10 cellular contexts compared by ENCODE assay signal in genomic region chrX:153944800-153945150, GRCh38. TPM values are rescaled to one million over a fixed set of nuclear protein-coding genes. Genes with fewer than 3 reads are reported as not detected.
DNase-seq lines count a peak whose midpoint lies in the region; ATAC-seq and TF ChIP-seq lines count a peak whose summit lies in the region.
"Had no signal": no experiment of that assay in that cellular context is flagged by ENCODE, and none has a peak within 500 bp of the region (broad histone marks: within the 10 kb centered on the region; RNA-seq: fewer than 3 reads in every experiment).

No MANE protein-coding gene starts in this region.

- H3K36me3 Mint-ChIP-seq in CD14-positive monocyte, result peaks cover 12 to 29% of the 10 kb centered on the region in 2 donors
- H3K36me3 Mint-ChIP-seq in natural killer cell, result no peaks in the 10 kb centered on the region

- H3K4me3 Mint-ChIP-seq in CD14-positive monocyte (peak overlapping the region; percentile 79 to 93), natural killer cell (peak overlapping the region; percentile 67)

- H3K27me3 ChIP-seq in dorsolateral prefrontal cortex, result peaks cover 0 to 80% (median 13%) of the 10 kb centered on the region in 45 donors

- H3K9me3 ChIP-seq in KOPT-K1 (ENCODE audit: insufficient read depth, low read length, poor library complexity, severe bottlenecking), result no peaks in the 10 kb centered on the region

- peaks cover 43% of the 10 kb centered on the region for H3K4me1 Mint-ChIP-seq in CD14-positive monocyte
- peaks cover 15 to 29% of the 10 kb centered on the region in 2 donors for H3K4me1 Mint-ChIP-seq in natural killer cell

- TF ChIP-seq CTCF in CD14-positive monocyte (IDR thresholded peaks at IDR 0.05), result no peak
- no peak for TF ChIP-seq CTCF in dorsolateral prefrontal cortex (IDR thresholded peaks at IDR 0.05 in 54 of 56, conservative IDR thresholded peaks at IDR 0.05 in 2 of 56; ENCODE audit: low read depth in 1 of 56, partially characterized antibody in 56 of 56)
- TF ChIP-seq CTCF in natural killer cell (IDR thresholded peaks at IDR 0.05), result no peak

- intact Hi-C loops in CD14-positive monocyte (cut with micrococcal nuclease) (no loop called here), dorsolateral prefrontal cortex (cut with DNase I) (no loop called here), natural killer cell (cut with micrococcal nuclease) (no loop called here)

- peak overlapping the region; percentile 69 for H3K27ac ChIP-seq in KOPT-K1 (ENCODE audit: low read depth, low read length, poor library complexity, severe bottlenecking)
- H3K27ac ChIP-seq in dorsolateral prefrontal cortex, result peak overlapping the region in 51 of 59 donors; percentile 26 to 86 (median 73)

- no peak for DNase-seq in CD14-positive monocyte (ENCODE audit: low spot score)
- no peak for DNase-seq in dorsolateral prefrontal cortex
- no peak for DNase-seq in natural killer cell
- no peak for DNase-seq in NCI-H1417 (lab: John Stamatoyannopoulos, UW)
- no peak for DNase-seq in NCI-H1105 (lab: John Stamatoyannopoulos, UW)
- no peak for DNase-seq in ureter (ENCODE audit: low spot score)
- no peak for DNase-seq in dermis blood vessel endothelial cell
- DNase-seq: NCI-H524 treated with DMSO at 0.1 percent for 48 hours had no signal

- peak in 1 of 3 donors; percentile 4 for ATAC-seq in natural killer cell

- H3K27me3 Mint-ChIP-seq in CD14-positive monocyte (ENCODE audit: low read depth in 3 of 3) (peaks cover 0 to 28% (median 1%) of the 10 kb centered on the region in 3 donors), natural killer cell (ENCODE audit: low read depth in 2 of 2) (no peaks in the 10 kb centered on the region)
- H3K27me3 Mint-ChIP-seq: activated CD4-positive, alpha-beta T cell treated with anti-CD3 and anti-CD28 coated beads, Interleukin-2, amount 10 ng/mL, durations not matched to agents 7 days and 5 days had no signal

- H3K4me3 ChIP-seq in dorsolateral prefrontal cortex, result peak overlapping the region in 56 of 59 donors; percentile 1 to 64 (median 50)

- H3K36me3 ChIP-seq in KOPT-K1 (ENCODE audit: insufficient read depth, low read length), result peaks cover 37% of the 10 kb centered on the region; the same call in 1 of the 2 replicates

- H3K27ac Mint-ChIP-seq in CD14-positive monocyte (peak overlapping the region in 5 of 7 donors; percentile 35 to 96 (median 90)), natural killer cell (peak overlapping the region; percentile 53 to 90)

- H3K9me3 Mint-ChIP-seq in CD14-positive monocyte (peaks cover 0 to 12% (median 0%) of the 10 kb centered on the region in 7 donors), natural killer cell (no peaks in the 10 kb centered on the region)
- H3K9me3 Mint-ChIP-seq: activated CD4-positive, alpha-beta T cell treated with anti-CD3 and anti-CD28 coated beads, Interleukin-2, amount 10 ng/mL, durations not matched to agents 7 days and 5 days had no signal

RNA-seq across cellular contexts. Expression of gene RENBP, which starts 0.3 kb away (rescaled TPM):
- polyA plus RNA-seq in CD14-positive monocyte, result 1 to 10 TPM; 2.7 to 3.8 TPM
- total RNA-seq in dorsolateral prefrontal cortex, result 10 to 100 TPM in 115 of 120 experiments, 1 to 10 TPM in 5; 8.2 to 34.2 (median 16.9) TPM
- total RNA-seq in natural killer cell, result 10 to 100 TPM; 14.3 to 17.1 (median 15.2) TPM
- total RNA-seq in ureter, result 7.4 TPM
- 12.1 and 27.4 TPM in 2 replicates for total RNA-seq in dermis blood vessel endothelial cell

RNA-seq across cellular contexts. Expression of gene NAA10, which starts 9.9 kb away (rescaled TPM):
- polyA plus RNA-seq in CD14-positive monocyte, result 10 to 100 TPM; 46.7 to 47.9 TPM
- total RNA-seq in dorsolateral prefrontal cortex (100 to 1,000 TPM in 13 of 120 experiments, 10 to 100 TPM in 107; 57.4 to 119 (median 83.8) TPM), natural killer cell (10 to 100 TPM; 63.4 to 82.3 (median 73.1) TPM), ureter (83.7 TPM), dermis blood vessel endothelial cell (70.6 and 88.2 TPM in 2 replicates)

RNA-seq across cellular contexts. Expression of gene ARHGAP4, which starts 18.7 kb away (rescaled TPM):
- 10 to 100 TPM; 51.5 to 64.4 TPM for polyA plus RNA-seq in CD14-positive monocyte
- 10 to 100 TPM in 106 of 120 experiments, 1 to 10 TPM in 14; 6.4 to 31.6 (median 14.8) TPM for total RNA-seq in dorsolateral prefrontal cortex
- 100 to 1,000 TPM; 352 to 398 (median 384) TPM for total RNA-seq in natural killer cell
- 43.7 TPM for total RNA-seq in ureter
- total RNA-seq in dermis blood vessel endothelial cell, result 16.0 and 27.2 TPM in 2 replicates

RNA-seq across cellular contexts. Expression of gene HCFC1, which starts 26.8 kb away (rescaled TPM):
- 1 to 10 TPM; 1.9 to 3.8 TPM for polyA plus RNA-seq in CD14-positive monocyte
- total RNA-seq in dorsolateral prefrontal cortex (10 to 100 TPM; 41.2 to 97.5 (median 57.4) TPM), natural killer cell (10 to 100 TPM; 65.2 to 76.7 (median 67.5) TPM), ureter (73.9 TPM), dermis blood vessel endothelial cell (15.3 and 48.9 TPM in 2 replicates)

RNA-seq across cellular contexts. Expression of gene TMEM187, which starts 27.8 kb away (rescaled TPM):
- 1 to 10 TPM; 2.8 to 4.9 TPM for polyA plus RNA-seq in CD14-positive monocyte
- total RNA-seq in dorsolateral prefrontal cortex (10 to 100 TPM in 29 of 120 experiments, 1 to 10 TPM in 91; 2.7 to 17.2 (median 8.0) TPM), natural killer cell (1 to 10 TPM; 1.2 to 4.3 (median 1.4) TPM), ureter (12.8 TPM), dermis blood vessel endothelial cell (6.0 and 6.5 TPM in 2 replicates)
